In the genomic region with DNA sequence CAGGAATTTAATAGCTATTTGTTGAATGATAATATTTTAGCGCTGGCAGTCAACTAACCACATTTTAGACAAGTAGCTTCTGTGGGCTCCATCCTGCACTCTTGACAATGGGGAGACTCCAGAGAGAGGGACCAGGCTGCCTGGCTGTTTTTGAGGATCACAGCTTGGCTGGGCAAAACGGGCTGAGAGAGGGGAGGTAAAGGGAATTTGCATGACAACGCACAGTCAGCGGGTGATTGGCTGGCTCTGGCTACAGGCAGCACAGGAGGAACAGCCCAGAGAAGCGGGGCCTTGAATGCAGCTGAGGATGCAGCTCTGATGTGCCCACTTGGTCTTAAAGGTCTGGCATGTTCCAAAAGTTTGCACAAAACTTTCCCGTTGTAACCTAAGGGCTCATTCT, we compare ENCODE assay signal across 18 cellular contexts. TPM values are rescaled to one million over a fixed set of nuclear protein-coding genes. Genes with fewer than 3 reads are reported as not detected.
"Had no signal": no experiment of that assay in that cellular context is flagged by ENCODE, and none has a peak within 500 bp of the region (broad histone marks: within the 10 kb centered on the region; RNA-seq: fewer than 3 reads in every experiment).

No MANE protein-coding gene starts in this region.

- H3K4me3 Mint-ChIP-seq: activated T-cell treated with anti-CD3 and anti-CD28 coated beads, Interleukin-2, amount 50 U/mL, for 4 hours; central memory CD8-positive, alpha-beta T cell; effector memory CD8-positive, alpha-beta T cell; stimulated activated memory B cell treated with anti-CD40 and anti-IgM and Interleukin-4, amounts not matched to agents 10 μg/mL and 1 μg/mL and 100 μg/mL, for 72 hours had no signal

- H3K9me3 Mint-ChIP-seq: activated naive CD4-positive, alpha-beta T cell treated with anti-CD3 and anti-CD28 coated beads, Interleukin-2, amount 50 U/mL, for 72 hours; activated T-cell treated with anti-CD3 and anti-CD28 coated beads, Interleukin-2, amount 50 U/mL, for 4 hours; central memory CD8-positive, alpha-beta T cell; effector memory CD8-positive, alpha-beta T cell; stimulated activated memory B cell treated with anti-CD40 and anti-IgM and Interleukin-4, amounts not matched to agents 10 μg/mL and 1 μg/mL and 100 μg/mL, for 72 hours had no signal

- H3K27ac ChIP-seq: body of pancreas, transverse colon had no signal

- H3K9me3 ChIP-seq: body of pancreas, transverse colon had no signal

- H3K27ac Mint-ChIP-seq: activated naive CD4-positive, alpha-beta T cell treated with anti-CD3 and anti-CD28 coated beads, Interleukin-2, amount 50 U/mL, for 72 hours; effector memory CD8-positive, alpha-beta T cell; stimulated activated memory B cell treated with anti-CD40 and anti-IgM and Interleukin-4, amounts not matched to agents 10 μg/mL and 1 μg/mL and 100 μg/mL, for 72 hours had no signal

- H3K27me3 Mint-ChIP-seq: central memory CD8-positive, alpha-beta T cell had no signal

- H3K36me3 ChIP-seq: transverse colon had no signal

- H3K4me1 ChIP-seq: body of pancreas, transverse colon had no signal

- H3K27me3 ChIP-seq: body of pancreas, transverse colon had no signal

- H3K36me3 Mint-ChIP-seq: activated naive CD4-positive, alpha-beta T cell treated with anti-CD3 and anti-CD28 coated beads, Interleukin-2, amount 50 U/mL, for 72 hours; stimulated activated memory B cell treated with anti-CD40 and anti-IgM and Interleukin-4, amounts not matched to agents 10 μg/mL and 1 μg/mL and 100 μg/mL, for 72 hours had no signal

- H3K4me1 Mint-ChIP-seq: central memory CD8-positive, alpha-beta T cell; stimulated activated memory B cell treated with anti-CD40 and anti-IgM and Interleukin-4, amounts not matched to agents 10 μg/mL and 1 μg/mL and 100 μg/mL, for 72 hours had no signal

- DNase-seq: activated CD4-positive, alpha-beta T cell treated with anti-CD3 and anti-CD28 coated beads, Interleukin-2, amount 50 U/mL, for 4 hours; activated CD4-positive, CD25-positive, alpha-beta regulatory T cell treated with anti-CD3 and anti-CD28 coated beads, Interleukin-2, amount 50 U/mL, for 72 hours; activated effector memory CD4-positive, alpha-beta T cell treated with anti-CD3 and anti-CD28 coated beads, Interleukin-2, amount 50 U/mL, for 16 hours; activated T-cell treated with anti-CD3 and anti-CD28 coated beads, Interleukin-2, amount 50 U/mL, for 4 hours; amniotic stem cell; body of pancreas; effector memory CD8-positive, alpha-beta T cell; hippocampal formation; right cardiac atrium; stimulated activated CD4-positive, alpha-beta T cell treated with anti-CD3 and anti-CD28 coated beads, Interleukin-1b, Interleukin-23, amount 100 ng/mL, for 48 hours; SW 1271; transverse colon had no signal

- ATAC-seq: activated naive CD4-positive, alpha-beta T cell treated with anti-CD3 and anti-CD28 coated beads, Interleukin-2, amount 50 U/mL, for 72 hours; activated T-cell treated with anti-CD3 and anti-CD28 coated beads, Interleukin-2, amount 50 U/mL, for 4 hours; body of pancreas; effector memory CD8-positive, alpha-beta T cell; right cardiac atrium; stimulated activated memory B cell treated with anti-CD40 and anti-IgM and Interleukin-4, amounts not matched to agents 10 μg/mL and 1 μg/mL and 100 μg/mL, for 72 hours had no signal

- H3K4me3 ChIP-seq: body of pancreas, transverse colon had no signal

RNA-seq across cellular contexts. Expression of a gene that starts 41.2 kb away (rescaled TPM):
- total RNA-seq: activated naive CD4-positive, alpha-beta T cell treated with anti-CD3 and anti-CD28 coated beads, Interleukin-2, amount 50 U/mL, for 72 hours; activated T-cell treated with anti-CD3 and anti-CD28 coated beads, Interleukin-2, amount 50 U/mL, for 4 hours; epithelial cell of proximal tubule; posterior vena cava; right cardiac atrium; subcutaneous adipose tissue had no signal
